ENCODE assay signal across 9 cellular contexts in genomic region chr5:101977729-101978345, GRCh38.
DNase-seq lines count a peak whose midpoint lies in the region; ATAC-seq and TF ChIP-seq lines count a peak whose summit lies in the region.
"Had no signal": no experiment of that assay in that cellular context is flagged by ENCODE, and none has a peak within 500 bp of the region (broad histone marks: within the 10 kb centered on the region; RNA-seq: fewer than 3 reads in every experiment).

No MANE protein-coding gene starts in this region.

- TF ChIP-seq CTCF in KMS-11 (conservative IDR thresholded peaks at IDR 0.05; ENCODE audit: low read depth, low read length) = peak; percentile 83
- peak; percentile 72; the same call in 1 of the 2 replicates for TF ChIP-seq CTCF in Panc1 (IDR thresholded peaks at IDR 0.05)
- peak; percentile 12 to 50 (median 34) for TF ChIP-seq CTCF in esophagus squamous epithelium (IDR thresholded peaks at IDR 0.05)
- TF ChIP-seq CTCF in right atrium auricular region (IDR thresholded peaks at IDR 0.05) = peak in 1 of 2 donors; percentile 63

- in situ Hi-C loops in Panc1 (cut with HindIII; ENCODE audit: low pct_unique_long_range_greater_than_20kb, low sequenced_read_pairs) = no loop called here

- BruUV-seq in Panc1 (replicated peaks; lab: Mats Ljungman, UMichigan) = no TSS peak

- H3K9me3 ChIP-seq in Panc1 (ENCODE audit: control insufficient read depth, insufficient read depth, low read depth, low read length) = no peaks in the 10 kb centered on the region
- H3K9me3 ChIP-seq in esophagus squamous epithelium = no peaks in the 10 kb centered on the region
- no peaks in the 10 kb centered on the region for H3K9me3 ChIP-seq in right atrium auricular region
- H3K9me3 ChIP-seq: BLaER1 treated with 17β-estradiol and CSF1 and Interleukin-3, amounts not matched to agents 10 nM and 100 nM had no signal

- DNase-seq in NCI-H2171 treated with DMSO at 0.1 percent for 48 hours (lab: John Stamatoyannopoulos, UW) = peak; percentile 35
- no peak for DNase-seq in NCI-H2171 (lab: John Stamatoyannopoulos, UW)
- DNase-seq in H4 (ENCODE audit: low spot score) = peak; percentile 74
- peak; percentile 24 for DNase-seq in Panc1 (ENCODE audit: low read depth, low spot score)
- no peak for DNase-seq in esophagus squamous epithelium (lab: John Stamatoyannopoulos, UW)
- DNase-seq in putamen (ENCODE audit: low spot score) = peak; percentile 16
- no peak for DNase-seq in right atrium auricular region (ENCODE audit: low spot score)

- intact Hi-C loops in Panc1 (cut with micrococcal nuclease; ENCODE audit: unreplicated experiment) (no loop called here), esophagus squamous epithelium (cut with DNase I) (no loop called here)

- no peak overlapping the region for H3K9ac ChIP-seq in KMS-11
- H3K9ac ChIP-seq: BLaER1 treated with 17β-estradiol and CSF1 and Interleukin-3, amounts not matched to agents 10 nM and 100 nM had no signal

- ATAC-seq in Panc1 = no peak

- POLR2A ChIA-PET in Panc1 (lab: Charles Lee) = no interaction called here

- peaks cover 7% of the 10 kb centered on the region for H3K4me1 ChIP-seq in KMS-11 (ENCODE audit: low read depth, poor library complexity, severe bottlenecking)
- H3K4me1 ChIP-seq in Panc1 (ENCODE audit: control insufficient read depth, insufficient read depth, low read length) = no peaks in the 10 kb centered on the region
- no peaks in the 10 kb centered on the region for H3K4me1 ChIP-seq in esophagus squamous epithelium
- H3K4me1 ChIP-seq in right atrium auricular region = no peaks in the 10 kb centered on the region
- H3K4me1 ChIP-seq: BLaER1 treated with 17β-estradiol and CSF1 and Interleukin-3, amounts not matched to agents 10 nM and 100 nM had no signal

- no peak overlapping the region for H3K27ac ChIP-seq in KMS-11
- H3K27ac ChIP-seq in Panc1 (ENCODE audit: low read length) = no peak overlapping the region
- no peak overlapping the region for H3K27ac ChIP-seq in esophagus squamous epithelium
- no peak overlapping the region for H3K27ac ChIP-seq in right atrium auricular region
- H3K27ac ChIP-seq: BLaER1 treated with 17β-estradiol and CSF1 and Interleukin-3, amounts not matched to agents 10 nM and 100 nM had no signal

- no peaks in the 10 kb centered on the region for H4K20me1 ChIP-seq in KMS-11 (ENCODE audit: insufficient read depth)
- H4K20me1 ChIP-seq: BLaER1 treated with 17β-estradiol and CSF1 and Interleukin-3, amounts not matched to agents 10 nM and 100 nM had no signal

- no peaks in the 10 kb centered on the region for H3K36me3 ChIP-seq in KMS-11 (ENCODE audit: insufficient read depth)
- no peaks in the 10 kb centered on the region for H3K36me3 ChIP-seq in Panc1 (ENCODE audit: control insufficient read depth, insufficient read depth, low read length)
- H3K36me3 ChIP-seq in esophagus squamous epithelium = no peaks in the 10 kb centered on the region
- H3K36me3 ChIP-seq in right atrium auricular region = no peaks in the 10 kb centered on the region
- H3K36me3 ChIP-seq: BLaER1 treated with 17β-estradiol and CSF1 and Interleukin-3, amounts not matched to agents 10 nM and 100 nM had no signal

- WGBS in esophagus squamous epithelium, 2 donors = 0 to 5% methylated on average over 1 of the region's 1 CpG

- no peak overlapping the region for H3K4me2 ChIP-seq in KMS-11
- H3K4me2 ChIP-seq: BLaER1 treated with 17β-estradiol and CSF1 and Interleukin-3, amounts not matched to agents 10 nM and 100 nM had no signal

- H2AFZ ChIP-seq in KMS-11 (ENCODE audit: low read depth) = no peak overlapping the region

- H3K27me3 ChIP-seq in KMS-11 (ENCODE audit: insufficient read depth, low read depth) (no peaks in the 10 kb centered on the region), Panc1 (ENCODE audit: control insufficient read depth, insufficient read depth, low read length) (no peaks in the 10 kb centered on the region), esophagus squamous epithelium (no peaks in the 10 kb centered on the region), right atrium auricular region (no peaks in the 10 kb centered on the region)
- H3K27me3 ChIP-seq: BLaER1 treated with 17β-estradiol and CSF1 and Interleukin-3, amounts not matched to agents 10 nM and 100 nM had no signal

- CTCF ChIA-PET in Panc1 (lab: Charles Lee) = no interaction called here

- H3K4me3 ChIP-seq in KMS-11 (IDR thresholded peaks at IDR 0.05; ENCODE audit: insufficient read depth, low read depth, low read length) (no peak overlapping the region), Panc1 (ENCODE audit: low read depth in 2 of 2, low read length in 2 of 2) (no peak overlapping the region), esophagus squamous epithelium (no peak overlapping the region), right atrium auricular region (no peak overlapping the region)
- H3K4me3 ChIP-seq: BLaER1 treated with 17β-estradiol and CSF1 and Interleukin-3, amounts not matched to agents 10 nM and 100 nM had no signal

- no peak for TF ChIP-seq POLR2A in esophagus squamous epithelium (IDR thresholded peaks at IDR 0.05)

- H3K79me2 ChIP-seq in KMS-11 (ENCODE audit: insufficient read depth, low read depth) = no peaks in the 10 kb centered on the region

Comparison
In these comparisons a context has a peak if more than half of its experiments do, and no peak if none do; other contexts are left out.
1. DNase-seq: peak in NCI-H2171 treated with DMSO at 0.1 percent for 48 hours (single experiment), H4 (single experiment), Panc1 (single experiment) and putamen (single experiment); none in NCI-H2171 (single experiment), esophagus squamous epithelium (single experiment) and right atrium auricular region (single experiment).